Comparison of ENCODE assay signal across 8 cellular contexts in the genomic region with DNA sequence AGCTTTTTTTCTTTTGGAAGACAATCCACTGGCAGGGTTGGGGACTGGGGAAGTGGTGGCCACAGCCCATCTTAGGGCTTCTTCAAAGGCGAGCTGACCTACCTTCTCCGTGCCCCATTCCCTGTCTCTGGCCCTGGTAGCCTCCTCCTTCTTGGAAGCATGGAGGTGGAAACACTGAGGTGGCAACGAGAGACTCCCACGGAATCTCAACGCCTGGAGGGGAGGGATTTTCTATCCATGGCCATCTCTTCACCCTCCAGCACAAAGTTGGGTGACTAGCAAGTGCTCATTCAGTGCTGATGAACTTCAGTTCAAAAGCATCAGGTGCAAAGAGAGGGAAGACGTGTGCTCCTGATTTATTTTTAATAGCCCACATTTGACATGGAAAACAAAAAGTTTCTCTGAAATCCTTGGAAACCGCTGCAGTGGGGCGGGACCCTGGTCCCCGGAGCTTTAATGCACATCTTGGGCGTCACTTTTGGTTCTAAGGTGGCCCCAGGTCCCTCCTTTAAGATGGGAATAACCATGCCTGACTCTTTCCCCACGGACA. TPM values are rescaled to one million over a fixed set of nuclear protein-coding genes. Genes with fewer than 3 reads are reported as not detected.
DNase-seq lines count a peak whose midpoint lies in the region; ATAC-seq and TF ChIP-seq lines count a peak whose summit lies in the region.

No MANE protein-coding gene starts in this region.

- intact Hi-C loops in sciatic nerve (cut with DNase I), result no loop called here

- H3K36me3 Mint-ChIP-seq in GM23338 (ENCODE audit: low read depth), result peaks cover 19% of the 10 kb centered on the region

- H3K9me3 Mint-ChIP-seq in GM23338, result peaks cover 11% of the 10 kb centered on the region; the same call in 1 of the 3 replicates

- H3K27ac ChIP-seq in GM23338 (ENCODE audit: low read depth) (no peak overlapping the region), gastroesophageal sphincter (peak overlapping the region; percentile 23 to 96 (median 88))

- H3K4me1 ChIP-seq in GM23338 (ENCODE audit: insufficient read depth) (peaks cover 13% of the 10 kb centered on the region), gastroesophageal sphincter (peaks cover 0 to 53% (median under 1%) of the 10 kb centered on the region in 3 donors)

- 18 to 32% methylated on average over 9 of the region's 11 CpGs for WGBS in gastroesophageal sphincter (ENCODE audit: low coverage in 1 of 2), 2 donors

- H3F3A ChIP-seq in GM23338 (replicated peaks; ENCODE audit: low read depth), result peaks cover 11% of the 10 kb centered on the region

- H3K4me2 ChIP-seq in GM23338, result peak overlapping the region; percentile 97

- H3K27me3 Mint-ChIP-seq in GM23338 (ENCODE audit: insufficient read depth, low read depth, poor library complexity), result peaks cover 5% of the 10 kb centered on the region

- peaks cover 26% of the 10 kb centered on the region; the same call in 1 of the 2 replicates for H3K79me2 ChIP-seq in GM23338 (replicated peaks; ENCODE audit: insufficient read depth)

- TF ChIP-seq CTCF in GM23338 (conservative IDR thresholded peaks at IDR 0.05; ENCODE audit: low read depth in 2 of 2) (no peak), gastroesophageal sphincter (IDR thresholded peaks at IDR 0.05) (no peak)

- H3K4me3 Mint-ChIP-seq in GM23338, result peak overlapping the region; percentile 96

- H3K4me3 ChIP-seq in GM23338 (peak overlapping the region; percentile 95), gastroesophageal sphincter (peak overlapping the region; percentile 44 to 83), skeletal muscle cell (ENCODE audit: low read depth, low read length) (peak overlapping the region; percentile 71)

- no peak for TF ChIP-seq EP300 in gastroesophageal sphincter (IDR thresholded peaks at IDR 0.05)

- H3K9me2 ChIP-seq in GM23338 (ENCODE audit: insufficient read depth), result no peaks in the 10 kb centered on the region

- TF ChIP-seq POLR2A in gastroesophageal sphincter (IDR thresholded peaks at IDR 0.05), result no peak

- ATAC-seq in GM23338 (no peak; the same call in 2 of the 3 replicates), SK-N-SH treated with all-trans-retinoic acid at 6 μM for 48 hours (peak; percentile 6), gastroesophageal sphincter (no peak), GM19455 (IDR thresholded peaks at IDR 0.05; ENCODE audit: unreplicated experiment) (no peak), sciatic nerve (no peak)

- H4K20me1 ChIP-seq in GM23338 (replicated peaks; ENCODE audit: insufficient read depth), result no peaks in the 10 kb centered on the region

- no peaks in the 10 kb centered on the region for H3K9me3 ChIP-seq in gastroesophageal sphincter

- H3K36me3 ChIP-seq in GM23338 (ENCODE audit: insufficient read depth) (no peaks in the 10 kb centered on the region; the same call in 1 of the 2 replicates), gastroesophageal sphincter (peaks cover 0 to 3% of the 10 kb centered on the region in 2 donors)

- H2AFZ ChIP-seq in GM23338, result peak overlapping the region; percentile 94

- no peaks in the 10 kb centered on the region for H3K27me3 ChIP-seq in GM23338 (ENCODE audit: insufficient read depth)
- no peaks in the 10 kb centered on the region for H3K27me3 ChIP-seq in gastroesophageal sphincter

- H3K27ac Mint-ChIP-seq in GM23338, result peak overlapping the region; percentile 96

- H3K4me1 Mint-ChIP-seq in GM23338, result peaks cover 19% of the 10 kb centered on the region

- DNase-seq in GM23338 (ENCODE audit: low spot score), result no peak
- no peak for DNase-seq in skeletal muscle cell (ENCODE audit: low read depth)
- no peak for DNase-seq in sciatic nerve (ENCODE audit: low spot score)
- no peak for DNase-seq in stimulated activated CD4-positive, alpha-beta T cell treated with anti-CD3 and anti-CD28 coated beads, Interleukin-1b, Interleukin-23, amount 100 ng/mL, for 48 hours
- no peak for DNase-seq in NCI-H526 treated with DMSO at 0.1 percent for 48 hours (lab: John Stamatoyannopoulos, UW)

TF ChIP-seq in GM23338, 12 proteins besides CTCF, POLR2A, EP300 and RAD21 (continues in another document):
- TF ChIP-seq ZNF331 (CRISPR knock-in tag; IDR thresholded peaks at IDR 0.05; ENCODE audit: low read depth) (no peak), NANOG (IDR thresholded peaks at IDR 0.05; ENCODE audit: borderline replicate concordance) (no peak), JUNB (IDR thresholded peaks at IDR 0.05; ENCODE audit: unreplicated experiment) (no peak)
- TF ChIP-seq, protein P1, sequence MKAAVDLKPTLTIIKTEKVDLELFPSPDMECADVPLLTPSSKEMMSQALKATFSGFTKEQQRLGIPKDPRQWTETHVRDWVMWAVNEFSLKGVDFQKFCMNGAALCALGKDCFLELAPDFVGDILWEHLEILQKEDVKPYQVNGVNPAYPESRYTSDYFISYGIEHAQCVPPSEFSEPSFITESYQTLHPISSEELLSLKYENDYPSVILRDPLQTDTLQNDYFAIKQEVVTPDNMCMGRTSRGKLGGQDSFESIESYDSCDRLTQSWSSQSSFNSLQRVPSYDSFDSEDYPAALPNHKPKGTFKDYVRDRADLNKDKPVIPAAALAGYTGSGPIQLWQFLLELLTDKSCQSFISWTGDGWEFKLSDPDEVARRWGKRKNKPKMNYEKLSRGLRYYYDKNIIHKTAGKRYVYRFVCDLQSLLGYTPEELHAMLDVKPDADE (IDR thresholded peaks at IDR 0.05), result no peak

TF ChIP-seq in SK-N-SH treated with all-trans-retinoic acid at 6 μM for 48 hours, 23 proteins besides CTCF, POLR2A, EP300 and RAD21:
- TF ChIP-seq OSR1 (CRISPR knock-in tag; IDR thresholded peaks at IDR 0.05), result no peak
- no peak for TF ChIP-seq ISL1 (CRISPR knock-in tag; IDR thresholded peaks at IDR 0.05)
- no peak for TF ChIP-seq ZFP30 (CRISPR knock-in tag; IDR thresholded peaks at IDR 0.05)
- TF ChIP-seq RARB (CRISPR knock-in tag; IDR thresholded peaks at IDR 0.05), result no peak
- TF ChIP-seq, protein P2, sequence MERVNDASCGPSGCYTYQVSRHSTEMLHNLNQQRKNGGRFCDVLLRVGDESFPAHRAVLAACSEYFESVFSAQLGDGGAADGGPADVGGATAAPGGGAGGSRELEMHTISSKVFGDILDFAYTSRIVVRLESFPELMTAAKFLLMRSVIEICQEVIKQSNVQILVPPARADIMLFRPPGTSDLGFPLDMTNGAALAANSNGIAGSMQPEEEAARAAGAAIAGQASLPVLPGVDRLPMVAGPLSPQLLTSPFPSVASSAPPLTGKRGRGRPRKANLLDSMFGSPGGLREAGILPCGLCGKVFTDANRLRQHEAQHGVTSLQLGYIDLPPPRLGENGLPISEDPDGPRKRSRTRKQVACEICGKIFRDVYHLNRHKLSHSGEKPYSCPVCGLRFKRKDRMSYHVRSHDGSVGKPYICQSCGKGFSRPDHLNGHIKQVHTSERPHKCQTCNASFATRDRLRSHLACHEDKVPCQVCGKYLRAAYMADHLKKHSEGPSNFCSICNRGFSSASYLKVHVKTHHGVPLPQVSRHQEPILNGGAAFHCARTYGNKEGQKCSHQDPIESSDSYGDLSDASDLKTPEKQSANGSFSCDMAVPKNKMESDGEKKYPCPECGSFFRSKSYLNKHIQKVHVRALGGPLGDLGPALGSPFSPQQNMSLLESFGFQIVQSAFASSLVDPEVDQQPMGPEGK (CRISPR knock-in tag; IDR thresholded peaks at IDR 0.05; ENCODE audit: borderline replicate concordance), result no peak

RNA-seq across cellular contexts. Expression of a gene that starts 0.6 kb away (rescaled TPM):
- 56.0 and 63.6 TPM in 2 replicates for total RNA-seq in GM23338 (2014; rRNA removed; shearing (Covaris generic))
- 24.4 and 29.2 TPM in 2 replicates for polyA plus RNA-seq in GM23338 (2016; fragmentation: Nextera tagmentation; extraction: Ambion mirVana)
- total RNA-seq in gastroesophageal sphincter, result 100 to 1,000 TPM in 3 of 4 donors, 10 to 100 TPM in 1; 69.6 to 298 (median 152) TPM
- total RNA-seq in sciatic nerve, result 15.4 TPM
